Comparison of ENCODE assay signal across 19 cellular contexts in the genomic region with DNA sequence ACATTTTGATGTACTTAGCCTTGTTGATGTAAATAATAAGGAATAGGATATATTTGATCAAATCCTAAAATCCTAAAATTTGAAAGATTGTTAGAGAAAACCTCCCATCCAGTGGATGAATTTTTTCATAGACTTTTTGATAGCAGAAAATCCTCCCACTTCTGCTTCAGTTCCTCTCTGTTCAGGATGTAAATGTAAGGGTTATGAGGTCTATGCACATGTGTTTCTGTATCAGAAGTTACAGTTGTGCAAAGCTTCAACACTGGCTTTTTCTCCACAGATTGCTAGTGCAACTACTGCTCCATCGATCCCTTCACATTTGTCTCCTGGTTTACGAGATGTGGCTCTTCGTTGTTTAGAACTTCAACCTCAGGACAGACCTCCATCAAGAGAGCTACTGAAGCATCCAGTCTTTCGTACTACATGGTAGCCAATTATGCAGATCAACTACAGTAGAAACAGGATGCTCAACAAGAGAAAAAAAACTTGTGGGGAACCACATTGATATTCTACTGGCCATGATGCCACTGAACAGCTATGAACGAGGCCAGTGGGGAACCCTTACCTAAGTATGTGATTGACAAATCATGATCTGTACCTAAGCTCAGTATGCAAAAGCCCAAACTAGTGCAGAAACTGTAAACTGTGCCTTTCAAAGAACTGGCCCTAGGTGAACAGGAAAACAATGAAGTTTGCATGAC.
"Had no signal": no experiment of that assay in that cellular context is flagged by ENCODE, and none has a peak within 500 bp of the region (broad histone marks: within the 10 kb centered on the region; RNA-seq: fewer than 3 reads in every experiment).

No MANE protein-coding gene starts in this region.

- ATAC-seq: activated CD4-positive, alpha-beta T cell treated with anti-CD3 and anti-CD28 coated beads for 36 hours; foreskin keratinocyte; pancreas; psoas muscle; WTC11 had no signal

- H3K4me1 Mint-ChIP-seq: brain, WTC11 had no signal

- H3K4me3 Mint-ChIP-seq: activated CD4-positive, alpha-beta T cell treated with anti-CD3 and anti-CD28 coated beads for 36 hours; brain; dendritic cell treated with granulocyte-macrophage colony-stimulating factor and Interleukin-4, amounts not matched to agents 40 ng/mL and 50 ng/mL, for 4 days; natural killer cell; T-cell; WTC11 had no signal

- H3K27ac Mint-ChIP-seq: activated CD4-positive, alpha-beta T cell treated with anti-CD3 and anti-CD28 coated beads for 36 hours; brain; dendritic cell treated with granulocyte-macrophage colony-stimulating factor and Interleukin-4, amounts not matched to agents 40 ng/mL and 50 ng/mL, for 4 days; WTC11 had no signal

- DNase-seq: activated CD4-positive, alpha-beta T cell treated with anti-CD3 and anti-CD28 coated beads for 36 hours; activated CD4-positive, alpha-beta T cell treated with anti-CD3 and anti-CD28 coated beads, Interleukin-2, amount 50 U/mL, for 4 hours; activated naive CD4-positive, alpha-beta T cell; activated T-cell treated with anti-CD3 and anti-CD28 coated beads, Interleukin-2, amount 50 U/mL, for 1 hour; aorta; effector CD8-positive, alpha-beta T cell; foreskin keratinocyte; kidney; natural killer cell; pancreas; psoas muscle; spleen; stimulated activated CD4-positive, alpha-beta T cell treated with anti-CD3 and anti-CD28 coated beads, Interleukin-4, amount 100 ng/mL, for 1 hour; stomach; T-cell; T-helper 9 cell had no signal

- H3K27me3 Mint-ChIP-seq: activated CD4-positive, alpha-beta T cell treated with anti-CD3 and anti-CD28 coated beads for 36 hours; brain; dendritic cell treated with granulocyte-macrophage colony-stimulating factor and Interleukin-4, amounts not matched to agents 40 ng/mL and 50 ng/mL, for 4 days; T-cell had no signal

- H3K9me3 Mint-ChIP-seq: dendritic cell treated with granulocyte-macrophage colony-stimulating factor and Interleukin-4, amounts not matched to agents 40 ng/mL and 50 ng/mL, for 4 days; natural killer cell; T-cell; WTC11 had no signal

- H3K36me3 Mint-ChIP-seq: natural killer cell had no signal
